In genomic region chr6:109383438-109383940, GRCh38 we compare ENCODE assay signal across 8 cellular contexts. TPM values are rescaled to one million over a fixed set of nuclear protein-coding genes. Genes with fewer than 3 reads are reported as not detected.
DNase-seq lines count a peak whose midpoint lies in the region; ATAC-seq and TF ChIP-seq lines count a peak whose summit lies in the region.

No MANE protein-coding gene starts in this region.

- H3K4me3 ChIP-seq in OCI-LY1 (ENCODE audit: low read depth, low read length, poor library complexity, severe bottlenecking) (peak overlapping the region; percentile 96), ovary (peak overlapping the region; percentile 84)

- peaks cover 10% of the 10 kb centered on the region for H3K27me3 Mint-ChIP-seq in endothelial cell (ENCODE audit: unreplicated experiment)

- no peak for TF ChIP-seq POLR2A in ovary (IDR thresholded peaks at IDR 0.05)

- no peak for TF ChIP-seq CTCF in OCI-LY1 (IDR thresholded peaks at IDR 0.05; ENCODE audit: low read length)
- peak; percentile 48 for TF ChIP-seq CTCF in endothelial cell (IDR thresholded peaks at IDR 0.05; ENCODE audit: unreplicated experiment)
- no peak for TF ChIP-seq CTCF in ovary (IDR thresholded peaks at IDR 0.05)

- H3K4me3 Mint-ChIP-seq in endothelial cell (ENCODE audit: unreplicated experiment), result peak overlapping the region; percentile 93

- no peaks in the 10 kb centered on the region for H3K27me3 ChIP-seq in OCI-LY1 (ENCODE audit: insufficient read depth, low read length)
- H3K27me3 ChIP-seq in ovary, result no peaks in the 10 kb centered on the region

- H3K36me3 ChIP-seq in OCI-LY1 (ENCODE audit: insufficient read depth, low read length) (peaks cover 16% of the 10 kb centered on the region; the same call in 1 of the 2 replicates), ovary (no peaks in the 10 kb centered on the region)

- ATAC-seq in HG03432 (IDR thresholded peaks at IDR 0.05; ENCODE audit: unreplicated experiment), result no peak
- ATAC-seq in GM21529 (IDR thresholded peaks at IDR 0.05; ENCODE audit: unreplicated experiment), result no peak

- H3K9me3 Mint-ChIP-seq in endothelial cell (ENCODE audit: unreplicated experiment), result no peaks in the 10 kb centered on the region

- DNase-seq in DMS53 treated with DMSO at 0.1 percent for 48 hours (lab: John Stamatoyannopoulos, UW; ENCODE audit: unreplicated experiment) (peak; percentile 17), endothelial cell (ENCODE audit: low spot score) (no peak), ovary (no peak), SIG-M5 (lab: John Stamatoyannopoulos, UW) (no peak), iPS-NIHi7 (ENCODE audit: extremely low spot score) (no peak)

- H3K27ac Mint-ChIP-seq in endothelial cell (ENCODE audit: unreplicated experiment), result peak overlapping the region; percentile 99

- peaks cover 4% of the 10 kb centered on the region for H3K36me3 Mint-ChIP-seq in endothelial cell (ENCODE audit: low read depth, unreplicated experiment)

- no peaks in the 10 kb centered on the region for H3K9me2 ChIP-seq in OCI-LY1 (ENCODE audit: low read depth, low read length)

- 4 to 12% (median 4%) methylated on average over 5 of the region's 5 CpGs for WGBS in ovary, 3 donors

- H3K4me1 ChIP-seq in OCI-LY1 (ENCODE audit: insufficient read depth, low read length, severe bottlenecking), result peaks cover 24% of the 10 kb centered on the region
- H3K4me1 ChIP-seq in ovary (ENCODE audit: insufficient read depth), result peaks cover 1% of the 10 kb centered on the region

- peaks cover 34% of the 10 kb centered on the region for H3K79me2 ChIP-seq in OCI-LY1 (ENCODE audit: insufficient read depth, low read length)

- H3K4me2 ChIP-seq in OCI-LY1 (ENCODE audit: low read length), result peak overlapping the region; percentile 94

- no peaks in the 10 kb centered on the region for H3K9me3 ChIP-seq in OCI-LY1 (ENCODE audit: low read length)
- H3K9me3 ChIP-seq in ovary, result no peaks in the 10 kb centered on the region

- H3K9ac ChIP-seq in OCI-LY1 (ENCODE audit: low read length), result peak overlapping the region; percentile 99; the same call in 1 of the 2 replicates

- no peak overlapping the region for H3K27ac ChIP-seq in OCI-LY1 (ENCODE audit: low read depth, low read length, poor library complexity, severe bottlenecking)
- peak overlapping the region; percentile 96 for H3K27ac ChIP-seq in ovary

- no peak for TF ChIP-seq EP300 in ovary (IDR thresholded peaks at IDR 0.05)

- peaks cover 37% of the 10 kb centered on the region for H3K4me1 Mint-ChIP-seq in endothelial cell (ENCODE audit: unreplicated experiment)

- no peaks in the 10 kb centered on the region for H3F3A ChIP-seq in OCI-LY1 (ENCODE audit: insufficient read depth, low read length)

- no peak overlapping the region for H2AFZ ChIP-seq in OCI-LY1 (ENCODE audit: low read length)

- H4K20me1 ChIP-seq in OCI-LY1 (ENCODE audit: insufficient read depth, low read length), result peaks cover 4% of the 10 kb centered on the region

- intact Hi-C loops in ovary (cut with DNase I), result loop anchor here in 2 of 4 donors (5.0 to 10.0 kb wide), 4 partner anchors 59 to 289 kb away; partner anchors contain the start of genes CEP57L1 (in 2 of the 2), SESN1 (in 2 of the 2), PPIL6 (in 1 of the 2) and SMPD2 (in 1 of the 2)

RNA-seq across cellular contexts. Expression of gene CD164, which starts 1.2 kb away (rescaled TPM):
- total RNA-seq in endothelial cell (ENCODE audit: unreplicated experiment) (220 TPM), ovary (100 to 1,000 TPM; 145 to 215 (median 173) TPM)
- polyA plus RNA-seq in ovary, result 100 to 1,000 TPM; 129 to 203 TPM

RNA-seq across cellular contexts. Expression of gene PPIL6, which starts 56.9 kb away (rescaled TPM):
- total RNA-seq in endothelial cell (ENCODE audit: unreplicated experiment) (0.95 TPM), ovary (10 to 100 TPM in 6 of 7 donors, 1 to 10 TPM in 1; 9.1 to 29.8 (median 11.6) TPM)
- polyA plus RNA-seq in ovary, result 1 to 10 TPM; 6.3 TPM

RNA-seq across cellular contexts. Expression of gene SMPD2, which starts 57.0 kb away (rescaled TPM):
- total RNA-seq in endothelial cell (ENCODE audit: unreplicated experiment), result 8.8 TPM
- total RNA-seq in ovary, result 10 to 100 TPM in 3 of 7 donors, 1 to 10 TPM in 4; 7.7 to 21.7 (median 9.3) TPM
- polyA plus RNA-seq in ovary, result 1 to 10 TPM; 8.5 to 8.9 TPM
